Comparison of ENCODE assay signal across 21 cellular contexts in genomic region chr5:78009937-78010527, GRCh38.
DNase-seq lines count a peak whose midpoint lies in the region; ATAC-seq and TF ChIP-seq lines count a peak whose summit lies in the region.
"Had no signal": no experiment of that assay in that cellular context is flagged by ENCODE, and none has a peak within 500 bp of the region (broad histone marks: within the 10 kb centered on the region; RNA-seq: fewer than 3 reads in every experiment).

No MANE protein-coding gene starts in this region.

- no peaks in the 10 kb centered on the region for H3K9me3 ChIP-seq in right lobe of liver

- H3K36me3 Mint-ChIP-seq in T-helper 2 cell treated with Interferon-gamma antibody and Interleukin-4, amounts not matched to agents 5 μg/mL and 100 μg/mL, for 36 hours (ENCODE audit: low read depth) = no peaks in the 10 kb centered on the region
- peaks cover 2% of the 10 kb centered on the region for H3K36me3 Mint-ChIP-seq in endothelial cell (ENCODE audit: low read depth, unreplicated experiment)
- H3K36me3 Mint-ChIP-seq: natural killer cell had no signal

- H3K27ac ChIP-seq in right lobe of liver = peak overlapping the region; percentile 30 to 48 (median 35)

- no peak for TF ChIP-seq POLR2A in right lobe of liver (IDR thresholded peaks at IDR 0.05)

- WGBS in right lobe of liver (ENCODE audit: insufficient coverage, low coverage, low lambda C conversion rate, missing lambda C conversion rate) = 30% methylated on average over 5 of the region's 5 CpGs

- H3K4me1 ChIP-seq in right lobe of liver = peaks cover 0 to 11% (median 0%) of the 10 kb centered on the region in 4 donors

- H3K27me3 ChIP-seq in right lobe of liver = no peaks in the 10 kb centered on the region

- no peaks in the 10 kb centered on the region for H3K9me3 Mint-ChIP-seq in T-helper 2 cell treated with Interferon-gamma antibody and Interleukin-4, amounts not matched to agents 5 μg/mL and 100 μg/mL, for 36 hours
- no peaks in the 10 kb centered on the region for H3K9me3 Mint-ChIP-seq in endothelial cell (ENCODE audit: unreplicated experiment)
- H3K9me3 Mint-ChIP-seq: natural killer cell; T-helper 1 cell treated with Interleukin-12 subunit alpha and Interleukin-12 subunit beta and Interleukin-4 antibody, amounts not matched to agents 30 μg/mL and 1 μg/mL, for 36 hours had no signal

- H3K4me3 Mint-ChIP-seq in T-helper 2 cell treated with Interferon-gamma antibody and Interleukin-4, amounts not matched to agents 5 μg/mL and 100 μg/mL, for 36 hours = no peak overlapping the region
- no peak overlapping the region for H3K4me3 Mint-ChIP-seq in endothelial cell (ENCODE audit: unreplicated experiment)
- H3K4me3 Mint-ChIP-seq: natural killer cell; T-helper 1 cell treated with Interleukin-12 subunit alpha and Interleukin-12 subunit beta and Interleukin-4 antibody, amounts not matched to agents 30 μg/mL and 1 μg/mL, for 36 hours had no signal

- H3K4me3 ChIP-seq in right lobe of liver = no peak overlapping the region

- no peaks in the 10 kb centered on the region for H3K4me1 Mint-ChIP-seq in T-helper 2 cell treated with Interferon-gamma antibody and Interleukin-4, amounts not matched to agents 5 μg/mL and 100 μg/mL, for 36 hours (ENCODE audit: low read depth)
- H3K4me1 Mint-ChIP-seq in endothelial cell (ENCODE audit: unreplicated experiment) = no peaks in the 10 kb centered on the region
- H3K4me1 Mint-ChIP-seq: natural killer cell had no signal

- H3K36me3 ChIP-seq in right lobe of liver = no peaks in the 10 kb centered on the region

- DNase-seq in AG08395 (ENCODE audit: low spot score) (peak; percentile 75), HS-5 (ENCODE audit: low read depth) (peak; percentile 15), fibroblast of gingiva (ENCODE audit: low read depth) (peak; percentile 96), right lobe of liver (peak in 1 of 3 donors; percentile 61), NCI-H1436 treated with DMSO at 0.1 percent for 48 hours (lab: John Stamatoyannopoulos, UW) (no peak), endothelial cell (ENCODE audit: low spot score) (no peak)
- DNase-seq in T-helper 2 cell treated with Interferon-gamma antibody and Interleukin-4, amounts not matched to agents 5 μg/mL and 100 μg/mL, for 36 hours (ENCODE audit: low spot score) = no peak
- DNase-seq: activated CD8-positive, alpha-beta memory T cell treated with anti-CD3 and anti-CD28 coated beads, Interleukin-2, amount 50 U/mL, for 4 hours; activated naive CD4-positive, alpha-beta T cell; central memory CD4-positive, alpha-beta T cell; DMS 273 treated with DMSO at 0.1 percent for 48 hours; hippocampal formation; MM.1S; natural killer cell; NCI-H2029 treated with DMSO at 0.1 percent for 48 hours; NCI-H774; stimulated activated CD8-positive, alpha-beta memory T cell treated with anti-CD3 and anti-CD28 coated beads, Interleukin-4, amount 100 ng/mL, for 48 hours; trophoblast cell had no signal

- TF ChIP-seq CTCF in right lobe of liver (IDR thresholded peaks at IDR 0.05) (no peak), endothelial cell (IDR thresholded peaks at IDR 0.05; ENCODE audit: unreplicated experiment) (no peak)

- H3K27ac Mint-ChIP-seq in T-helper 2 cell treated with Interferon-gamma antibody and Interleukin-4, amounts not matched to agents 5 μg/mL and 100 μg/mL, for 36 hours = no peak overlapping the region
- no peak overlapping the region for H3K27ac Mint-ChIP-seq in endothelial cell (ENCODE audit: unreplicated experiment)
- H3K27ac Mint-ChIP-seq: natural killer cell; T-helper 1 cell treated with Interleukin-12 subunit alpha and Interleukin-12 subunit beta and Interleukin-4 antibody, amounts not matched to agents 30 μg/mL and 1 μg/mL, for 36 hours had no signal

- ATAC-seq in right lobe of liver (peak; percentile 86 to 91 (median 89)), HG03521 (IDR thresholded peaks at IDR 0.05; ENCODE audit: unreplicated experiment) (no peak)
- ATAC-seq: activated CD4-positive, CD25-positive, alpha-beta regulatory T cell treated with anti-CD3 and anti-CD28 coated beads, Interleukin-2, amount 50 U/mL, for 24 hours; natural killer cell had no signal

- H3K27me3 Mint-ChIP-seq in T-helper 2 cell treated with Interferon-gamma antibody and Interleukin-4, amounts not matched to agents 5 μg/mL and 100 μg/mL, for 36 hours (ENCODE audit: low read depth) = no peaks in the 10 kb centered on the region
- no peaks in the 10 kb centered on the region for H3K27me3 Mint-ChIP-seq in endothelial cell (ENCODE audit: unreplicated experiment)

- intact Hi-C loops in right lobe of liver (cut with DNase I) = loop anchor here in 1 of 2 donors (10.0 kb wide), 1 partner anchor 365 kb away; no protein-coding TSS in a partner anchor

Comparison
In these comparisons a context has a peak if more than half of its experiments do, and no peak if none do; other contexts are left out.
1. DNase-seq: peak in AG08395 (single experiment), HS-5 (single experiment) and fibroblast of gingiva (single experiment); none in T-helper 2 cell treated with Interferon-gamma antibody and Interleukin-4, amounts not matched to agents 5 μg/mL and 100 μg/mL, for 36 hours (single experiment), NCI-H1436 treated with DMSO at 0.1 percent for 48 hours (single experiment) and endothelial cell (single experiment).